Comparison of ENCODE assay signal across 8 cellular contexts in the genomic region with DNA sequence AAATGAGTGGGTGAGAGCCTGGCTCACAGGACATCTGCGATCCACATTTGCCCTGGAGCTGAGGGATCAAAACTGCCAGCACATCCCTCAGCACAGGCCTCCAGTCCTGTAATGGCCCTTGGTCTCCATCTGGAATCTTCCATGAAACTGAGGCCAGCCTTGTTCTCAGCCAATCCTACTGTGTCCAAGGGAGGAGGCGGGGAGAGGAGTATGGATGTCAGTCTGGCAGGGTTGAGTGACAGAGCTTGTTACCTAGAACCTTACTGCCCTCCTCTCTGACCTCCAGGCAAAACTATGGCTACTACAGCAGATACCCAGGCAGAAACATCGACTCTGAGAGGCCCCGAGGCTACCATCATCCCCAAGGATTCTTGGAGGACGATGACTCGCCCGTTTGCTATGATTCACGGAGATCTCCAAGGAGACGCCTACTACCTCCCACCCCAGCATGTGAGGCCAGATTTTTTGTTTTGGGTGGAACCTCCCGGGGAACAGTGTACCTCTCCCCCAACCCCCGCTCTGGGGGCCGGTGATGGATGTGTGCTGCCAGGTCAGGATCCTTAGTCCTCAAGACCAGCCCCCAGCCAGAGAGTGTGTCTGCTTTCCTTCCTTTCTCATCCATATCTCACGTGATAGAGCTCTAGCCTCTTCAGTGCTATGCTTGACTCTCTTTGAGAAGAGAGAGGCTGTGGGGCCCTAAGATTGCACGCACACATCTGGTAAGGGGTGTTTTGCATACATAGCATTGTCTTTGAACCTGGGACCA. TPM values are rescaled to one million over a fixed set of nuclear protein-coding genes. Genes with fewer than 3 reads are reported as not detected.
DNase-seq lines count a peak whose midpoint lies in the region; ATAC-seq and TF ChIP-seq lines count a peak whose summit lies in the region.

No MANE protein-coding gene starts in this region.

- no peaks in the 10 kb centered on the region for H3K27me3 ChIP-seq in mammary epithelial cell (ENCODE audit: insufficient read depth, low read length)

- no peak overlapping the region for H3K9ac ChIP-seq in mammary epithelial cell (ENCODE audit: insufficient read depth, low read length)

- CTCF ChIA-PET in mammary epithelial cell (lab: Charles Lee; ENCODE audit: low non-redundant PET), result no interaction called here

- DNase-seq in mammary epithelial cell (peak; percentile 72), retinal pigment epithelial cell (ENCODE audit: low read depth) (peak; percentile 34), activated gamma-delta T cell treated with Interleukin-2 at 50 U/mL for 16 hours (no peak), NCI-H146 treated with DMSO at 0.1 percent for 48 hours (lab: John Stamatoyannopoulos, UW; ENCODE audit: unreplicated experiment) (no peak), AML-193 (lab: John Stamatoyannopoulos, UW) (no peak), NCI-H748 (lab: John Stamatoyannopoulos, UW; ENCODE audit: unreplicated experiment) (no peak)

- H3K36me3 ChIP-seq in mammary epithelial cell (ENCODE audit: insufficient read depth, low read length), result no peaks in the 10 kb centered on the region

- ATAC-seq in GM18873 (IDR thresholded peaks at IDR 0.05; ENCODE audit: low FRiP score, unreplicated experiment) (peak; percentile 40), HG03103 (IDR thresholded peaks at IDR 0.05; ENCODE audit: low read depth, unreplicated experiment) (peak; percentile 87)

- no peak overlapping the region for H2AFZ ChIP-seq in mammary epithelial cell (ENCODE audit: low read depth, low read length)

- 39% methylated on average over 11 of the region's 14 CpGs for WGBS in mammary epithelial cell (ENCODE audit: low coverage, missing lambda C conversion rate)

- no peaks in the 10 kb centered on the region for H3K79me2 ChIP-seq in mammary epithelial cell (ENCODE audit: insufficient read depth, low read length)

- no peak overlapping the region for H3K27ac ChIP-seq in mammary epithelial cell (ENCODE audit: insufficient read depth, low read depth, low read length)

- no TSS peak for BruUV-seq in mammary epithelial cell (replicated peaks; lab: Mats Ljungman, UMichigan)

- in situ Hi-C loops in mammary epithelial cell (cut with MboI; ENCODE audit: low sequenced_read_pairs in 2 of 2), result no loop called here

- dilution Hi-C loops in mammary epithelial cell (cut with HindIII; ENCODE audit: low sequenced_read_pairs), result no loop called here

- no peaks in the 10 kb centered on the region for H3K4me1 ChIP-seq in mammary epithelial cell (ENCODE audit: insufficient read depth, low read length)

- TF ChIP-seq CTCF in mammary epithelial cell (conservative IDR thresholded peaks at IDR 0.05 in 1 of 2, IDR thresholded peaks at IDR 0.05 in 1 of 2; ENCODE audit: extremely low read depth in 1 of 2, insufficient read depth in 1 of 2, low read depth in 1 of 2, low read length in 2 of 2), result no peak
- no peak for TF ChIP-seq CTCF in retinal pigment epithelial cell (conservative IDR thresholded peaks at IDR 0.05; ENCODE audit: low read depth, low read length)

- intact Hi-C loops in mammary epithelial cell (cut with micrococcal nuclease), result no loop called here

- no peak overlapping the region for H3K4me2 ChIP-seq in mammary epithelial cell (ENCODE audit: insufficient read depth, low read depth, low read length)

- H3K4me3 ChIP-seq in mammary epithelial cell (replicated peaks in 1 of 3; ENCODE audit: insufficient read depth in 1 of 3, low read depth in 2 of 3, low read length in 3 of 3) (no peak overlapping the region), retinal pigment epithelial cell (ENCODE audit: low read length) (no peak overlapping the region)

- no peaks in the 10 kb centered on the region for H4K20me1 ChIP-seq in mammary epithelial cell (ENCODE audit: insufficient read depth, low read length)

- H3K9me3 ChIP-seq in mammary epithelial cell (replicated peaks; ENCODE audit: insufficient read depth, low read length), result no peaks in the 10 kb centered on the region

RNA-seq across cellular contexts. Expression of gene CHDH, which starts 41.3 kb away (rescaled TPM):
- total RNA-seq in mammary epithelial cell, result 10 to 100 TPM in 1 of 2 donors, under 1 TPM in 1; 0.78 to 11.0 TPM
- 0.28 TPM for polyA plus RNA-seq in mammary epithelial cell
- polyA minus RNA-seq in mammary epithelial cell, result not detected

RNA-seq across cellular contexts. Expression of gene IL17RB, which starts 41.5 kb away (rescaled TPM):
- total RNA-seq in mammary epithelial cell, result 1 to 10 TPM in 1 of 2 donors, under 1 TPM in 1; 0.31 to 1.7 TPM
- polyA plus RNA-seq in mammary epithelial cell, result 0.18 TPM
- polyA minus RNA-seq in mammary epithelial cell, result not detected

Comparison
In these comparisons a context has a peak if more than half of its experiments do, and no peak if none do; other contexts are left out.
1. DNase-seq: peak in mammary epithelial cell (single experiment) and retinal pigment epithelial cell (single experiment); none in activated gamma-delta T cell treated with Interleukin-2 at 50 U/mL for 16 hours (single experiment), NCI-H146 treated with DMSO at 0.1 percent for 48 hours (single experiment), AML-193 (0 of 2) and NCI-H748 (single experiment).